In genomic region chr13:73058741-73059459, GRCh38 we compare ENCODE assay signal across 1 cellular context.
TF ChIP-seq lines count a peak whose summit lies in the region.

Gene KLF5 (plus strand): TSS chr13:73059005. CDS start chr13:73059328, 323 bp downstream.

TF ChIP-seq in HepG2, 621 proteins besides CTCF, POLR2A, EP300 and RAD21 (continues in another document):
- no peak for TF ChIP-seq SNAPC4 (CRISPR knock-in tag; IDR thresholded peaks at IDR 0.05)
- 0 out of 2 replicates have a peak, but pooled peaks have one; percentile 45 for TF ChIP-seq ZNF280D (CRISPR knock-in tag; IDR thresholded peaks at IDR 0.05)
- TF ChIP-seq HNRNPUL1 (IDR thresholded peaks at IDR 0.05; ENCODE audit: low read depth, low read length): no peak
- TF ChIP-seq KDM1A (CRISPR knock-in tag; IDR thresholded peaks at IDR 0.05): no peak
- TF ChIP-seq FOXP4 (CRISPR knock-in tag; IDR thresholded peaks at IDR 0.05): peak; percentile 48
- peak; percentile 25; the same call in 1 of the 2 replicates for TF ChIP-seq HES4 (CRISPR knock-in tag; IDR thresholded peaks at IDR 0.05; ENCODE audit: borderline replicate concordance)
- TF ChIP-seq DBP (CRISPR knock-in tag; IDR thresholded peaks at IDR 0.05; ENCODE audit: not compliant biosample characterization): peak; percentile 45
- no peak for TF ChIP-seq ZNF615 (CRISPR knock-in tag; IDR thresholded peaks at IDR 0.05; ENCODE audit: borderline replicate concordance)
- no peak for TF ChIP-seq ZBTB26 (CRISPR knock-in tag; IDR thresholded peaks at IDR 0.05; ENCODE audit: borderline replicate concordance)
- TF ChIP-seq ZSCAN5A (CRISPR knock-in tag; IDR thresholded peaks at IDR 0.05; ENCODE audit: borderline replicate concordance): peak; percentile 68; the same call in 1 of the 2 replicates
- 0 out of 2 replicates have a peak, but pooled peaks have one; percentile 39 for TF ChIP-seq ZNF331 (CRISPR knock-in tag; IDR thresholded peaks at IDR 0.05)
- TF ChIP-seq ZNF142 (CRISPR knock-in tag; IDR thresholded peaks at IDR 0.05): peak; percentile 89
- TF ChIP-seq ZBTB46 (CRISPR knock-in tag; IDR thresholded peaks at IDR 0.05; ENCODE audit: borderline replicate concordance): no peak
- no peak for TF ChIP-seq ZNF276 (CRISPR knock-in tag; IDR thresholded peaks at IDR 0.05; ENCODE audit: low read depth)
- TF ChIP-seq ZNF383 (CRISPR knock-in tag; IDR thresholded peaks at IDR 0.05; ENCODE audit: borderline replicate concordance): no peak
- no peak for TF ChIP-seq ETV6 (CRISPR knock-in tag; conservative IDR thresholded peaks at IDR 0.05)
- TF ChIP-seq FOXA1 (IDR thresholded peaks at IDR 0.05): no peak
- peak; percentile 91 for TF ChIP-seq FOXA1 (CRISPR knock-in tag; IDR thresholded peaks at IDR 0.05)
- no peak for TF ChIP-seq GTF2F1 (IDR thresholded peaks at IDR 0.05; ENCODE audit: low read length)
- peak; percentile 41; the same call in 1 of the 2 replicates for TF ChIP-seq FOXK1 (CRISPR knock-in tag; IDR thresholded peaks at IDR 0.05; ENCODE audit: borderline replicate concordance, low read depth)
- TF ChIP-seq ZNF546 (CRISPR knock-in tag; conservative IDR thresholded peaks at IDR 0.05): 0 out of 2 replicates have a peak, but pooled peaks have one; percentile 25
